ENCODE assay signal across 8 cellular contexts in the genomic region with DNA sequence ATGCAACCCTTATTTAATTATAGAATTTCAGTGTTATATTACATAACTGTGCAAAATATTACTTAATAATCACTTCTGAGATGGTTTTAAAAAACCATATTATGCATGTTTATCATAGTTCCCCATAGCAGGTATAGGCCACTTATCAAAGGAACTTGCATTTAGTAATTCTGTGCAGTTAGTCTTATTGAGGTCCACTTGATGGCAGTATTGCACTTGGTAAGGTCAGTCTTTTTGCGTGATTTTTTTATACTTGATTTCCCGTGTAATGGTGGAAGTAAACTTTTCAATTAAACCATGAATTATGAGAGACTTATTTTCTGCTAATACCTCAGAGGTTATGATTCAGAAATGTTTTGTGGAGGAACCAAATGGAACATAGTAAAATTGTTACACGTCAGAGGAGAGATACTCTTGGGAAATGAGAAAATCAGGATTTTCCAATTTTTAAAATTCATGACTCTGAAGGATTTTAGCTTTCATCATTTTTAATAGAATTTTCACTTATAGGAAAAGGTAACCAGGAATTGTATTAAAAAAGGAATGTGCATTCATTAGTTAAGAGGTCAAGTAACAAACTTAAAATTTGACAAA.
A peak's percentile ranks its signal among the peaks of the same experiment; 100 is the strongest.
DNase-seq lines count a peak whose midpoint lies in the region; ATAC-seq and TF ChIP-seq lines count a peak whose summit lies in the region.

No MANE protein-coding gene starts in this region.

- H3K4me3 Mint-ChIP-seq in CD14-positive monocyte, result no peak overlapping the region

- no peaks in the 10 kb centered on the region for H3K27me3 ChIP-seq in mesendoderm (ENCODE audit: insufficient read depth, low read length, poor library complexity)

- no peak overlapping the region for H3K9ac ChIP-seq in mesendoderm (ENCODE audit: low read length)

- no peak overlapping the region for H3K27ac ChIP-seq in mesendoderm (ENCODE audit: low read depth, low read length)

- H3K4me1 ChIP-seq in mesendoderm (ENCODE audit: control insufficient read depth, low read depth, low read length), result no peaks in the 10 kb centered on the region

- H3K9me3 Mint-ChIP-seq in CD14-positive monocyte, result peaks cover 0 to 3% (median 0%) of the 10 kb centered on the region in 7 donors

- H3K18ac ChIP-seq in mesendoderm (ENCODE audit: low read length), result no peak overlapping the region

- no peak overlapping the region for H3K56ac ChIP-seq in mesendoderm (ENCODE audit: low read length)

- intact Hi-C loops in CD14-positive monocyte (cut with micrococcal nuclease), result no loop called here

- no peak overlapping the region for H3K4ac ChIP-seq in mesendoderm (ENCODE audit: low read depth, low read length)

- no peak for DNase-seq in CD14-positive monocyte (ENCODE audit: low spot score)
- DNase-seq in NCI-H345 (lab: John Stamatoyannopoulos, UW), result peak; percentile 0
- DNase-seq in T47D (ENCODE audit: low read depth in 1 of 2, low spot score in 1 of 2), result peak; percentile 2 to 66
- DNase-seq in mesendoderm, result peak; percentile 69
- DNase-seq in activated naive CD4-positive, alpha-beta T cell treated with anti-CD3 and anti-CD28 coated beads, Interleukin-2, amount 50 U/mL, for 16 hours, result no peak
- DNase-seq in activated effector memory CD4-positive, alpha-beta T cell treated with Interleukin-2 at 50 U/mL for 16 hours, result no peak

- no peak overlapping the region for H2AK5ac ChIP-seq in mesendoderm (ENCODE audit: low read length)

- H3K4me3 ChIP-seq in mesendoderm (ENCODE audit: low read length), result no peak overlapping the region

- H3K36me3 Mint-ChIP-seq in CD14-positive monocyte, result no peaks in the 10 kb centered on the region

- peaks cover 2% of the 10 kb centered on the region for H3K4me1 Mint-ChIP-seq in CD14-positive monocyte

- no CpG with 5 or more reads among the region's 3 CpGs for WGBS in mesendoderm (ENCODE audit: extremely low coverage, insufficient coverage, low lambda C conversion rate)

- H3K36me3 ChIP-seq in mesendoderm (ENCODE audit: control insufficient read depth, insufficient read depth, low read length), result no peaks in the 10 kb centered on the region

- TF ChIP-seq CTCF in CD14-positive monocyte (IDR thresholded peaks at IDR 0.05), result peak; percentile 15

- no peak overlapping the region for H3K23ac ChIP-seq in mesendoderm (ENCODE audit: low read length)

- H3K79me1 ChIP-seq in mesendoderm (ENCODE audit: low read length), result no peaks in the 10 kb centered on the region

- ATAC-seq in GM21825 (IDR thresholded peaks at IDR 0.05; ENCODE audit: unreplicated experiment), result peak; percentile 52
- ATAC-seq in activated CD4-positive, CD25-positive, alpha-beta regulatory T cell treated with anti-CD3 and anti-CD28 coated beads, Interleukin-2, amount 50 U/mL, for 24 hours, result no peak

- no peak overlapping the region for H2BK5ac ChIP-seq in mesendoderm (ENCODE audit: low read length)

- no peaks in the 10 kb centered on the region for H3K79me2 ChIP-seq in mesendoderm (ENCODE audit: control insufficient read depth, insufficient read depth, low read length)

- no peak overlapping the region for H2BK15ac ChIP-seq in mesendoderm (replicated peaks; ENCODE audit: low read depth)

- in situ Hi-C loops in T47D (cut with HindIII; ENCODE audit: low pct_unique_long_range_greater_than_20kb, low sequenced_read_pairs), result no loop called here

- no peak overlapping the region for H4K5ac ChIP-seq in mesendoderm (ENCODE audit: low read length)

- no peak overlapping the region for H4K8ac ChIP-seq in mesendoderm (ENCODE audit: low read depth, low read length)

- H2BK120ac ChIP-seq in mesendoderm (ENCODE audit: low read depth, low read length), result no peak overlapping the region

- no peaks in the 10 kb centered on the region for H3K27me3 Mint-ChIP-seq in CD14-positive monocyte (ENCODE audit: low read depth in 3 of 3)

- H3K4me2 ChIP-seq in mesendoderm (ENCODE audit: low read length), result no peak overlapping the region

- H3K27ac Mint-ChIP-seq in CD14-positive monocyte, result no peak overlapping the region

Comparison
In these comparisons a context has a peak if more than half of its experiments do, and no peak if none do; other contexts are left out.
1. DNase-seq: peak in NCI-H345 (single experiment), T47D (2 of 2) and mesendoderm (single experiment); none in CD14-positive monocyte (single experiment), activated naive CD4-positive, alpha-beta T cell treated with anti-CD3 and anti-CD28 coated beads, Interleukin-2, amount 50 U/mL, for 16 hours (single experiment) and activated effector memory CD4-positive, alpha-beta T cell treated with Interleukin-2 at 50 U/mL for 16 hours (single experiment).